In the genomic region with DNA sequence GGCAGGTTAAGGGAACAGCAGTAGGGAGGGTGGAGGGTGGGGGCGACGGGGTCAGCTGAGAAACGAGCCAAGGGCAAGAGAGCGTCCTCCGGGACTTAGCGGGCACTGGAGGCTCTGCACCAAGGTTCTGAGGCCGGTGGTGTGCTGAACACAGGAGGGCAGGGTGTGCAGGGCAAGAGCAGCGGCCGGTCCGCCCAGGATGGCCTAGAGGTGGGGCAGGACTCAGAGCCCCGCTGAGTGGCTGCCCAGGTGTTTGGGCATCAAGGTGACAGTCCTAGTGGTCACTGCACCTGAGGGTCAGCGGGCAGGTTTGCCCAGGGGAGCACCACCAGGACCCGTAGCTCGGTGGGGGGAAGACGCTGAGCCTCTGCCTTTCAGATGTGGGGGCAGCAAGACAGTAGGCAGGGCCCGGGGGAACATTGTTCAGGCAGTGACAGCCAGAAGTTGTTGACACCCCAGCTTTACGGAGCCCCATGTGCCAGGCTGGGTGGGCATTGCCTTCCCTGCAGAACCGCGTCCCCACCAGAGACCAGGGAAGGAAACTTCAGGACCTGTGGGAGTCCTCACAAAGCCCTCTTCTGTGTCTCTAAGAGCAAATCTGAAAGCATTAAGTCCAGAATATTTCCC, we compare ENCODE assay signal across 1 cellular context.
TF ChIP-seq lines count a peak whose summit lies in the region.

No MANE protein-coding gene starts in this region.

TF ChIP-seq in HepG2, 621 proteins besides CTCF, POLR2A, EP300 and RAD21:
- TF ChIP-seq ZNF235 (CRISPR knock-in tag; IDR thresholded peaks at IDR 0.05; ENCODE audit: borderline replicate concordance) (no peak), POLR2AphosphoS5 (IDR thresholded peaks at IDR 0.05; ENCODE audit: low read depth, low read length) (no peak), SOX13 (IDR thresholded peaks at IDR 0.05) (no peak), SOX13 (CRISPR knock-in tag; conservative IDR thresholded peaks at IDR 0.05 in 1 of 2, IDR thresholded peaks at IDR 0.05 in 1 of 2) (no peak)
